ENCODE assay signal across 16 cellular contexts in the genomic region with DNA sequence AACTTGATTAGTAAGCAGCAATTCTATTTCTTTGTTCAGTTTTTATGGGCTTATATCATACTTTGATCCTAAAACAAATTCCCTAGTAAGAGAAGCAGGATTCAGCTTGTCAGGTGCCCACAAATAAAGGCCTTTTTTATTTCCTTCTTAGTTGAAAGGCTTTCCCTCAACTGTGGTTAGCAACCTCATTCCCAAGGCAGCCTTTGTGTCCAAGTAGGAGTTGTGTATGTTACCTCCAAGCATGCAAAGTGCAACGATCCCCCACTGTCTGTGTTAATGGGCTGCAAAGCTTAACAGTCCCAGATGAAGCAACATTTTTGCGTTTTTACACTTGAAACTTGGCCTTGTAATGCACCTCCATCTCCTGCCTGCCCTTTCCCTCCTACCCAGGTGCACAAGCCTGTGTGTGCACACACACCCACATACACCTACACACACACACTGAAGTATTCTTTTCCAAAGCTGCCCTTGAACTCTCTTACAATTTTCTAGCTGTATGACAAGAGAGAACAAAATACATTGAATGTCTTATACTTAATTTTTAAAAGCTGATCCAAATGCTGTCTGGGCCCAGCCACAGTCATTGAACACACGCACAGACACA.
DNase-seq lines count a peak whose midpoint lies in the region; ATAC-seq and TF ChIP-seq lines count a peak whose summit lies in the region.
"Had no signal": no experiment of that assay in that cellular context is flagged by ENCODE, and none has a peak within 500 bp of the region (broad histone marks: within the 10 kb centered on the region; RNA-seq: fewer than 3 reads in every experiment).

No MANE protein-coding gene starts in this region.

- H3K9ac ChIP-seq in trophoblast cell (ENCODE audit: low read length), result no peak overlapping the region

- no peaks in the 10 kb centered on the region for H3K9me3 ChIP-seq in trophoblast cell (ENCODE audit: insufficient read depth, low read depth, low read length)
- no peaks in the 10 kb centered on the region for H3K9me3 ChIP-seq in lower lobe of right lung
- H3K9me3 ChIP-seq: colonic mucosa, tibial artery had no signal

- H3K23ac ChIP-seq in trophoblast cell (ENCODE audit: low read length), result no peak overlapping the region

- H2BK5ac ChIP-seq in trophoblast cell (ENCODE audit: low read depth, low read length, poor library complexity), result peak overlapping the region; percentile 96

- H3K36me3 ChIP-seq in trophoblast cell (ENCODE audit: control insufficient read depth in 1 of 2, insufficient read depth in 2 of 2, low read length in 2 of 2) (no peaks in the 10 kb centered on the region), lower lobe of right lung (no peaks in the 10 kb centered on the region)
- H3K36me3 ChIP-seq: colonic mucosa, esophagus muscularis mucosa, tibial artery had no signal

- H2BK12ac ChIP-seq in trophoblast cell (ENCODE audit: low read length), result peak overlapping the region; percentile 93

- H3K27ac ChIP-seq in trophoblast cell (ENCODE audit: low read depth, low read length) (peak overlapping the region; percentile 85), lower lobe of right lung (no peak overlapping the region)
- H3K27ac ChIP-seq: colonic mucosa, tibial artery had no signal

- H3K79me2 ChIP-seq in trophoblast cell (ENCODE audit: control insufficient read depth, insufficient read depth, low read length, poor library complexity), result peaks cover 4% of the 10 kb centered on the region

- no peak overlapping the region for H2AFZ ChIP-seq in trophoblast cell (ENCODE audit: insufficient read depth, low read length, poor library complexity)

- no peak overlapping the region for H3K4me2 ChIP-seq in trophoblast cell (ENCODE audit: low read length)

- H2AK5ac ChIP-seq in trophoblast cell (ENCODE audit: low read length), result no peak overlapping the region

- H3K18ac ChIP-seq in trophoblast cell (ENCODE audit: low read length), result no peak overlapping the region

- H3K14ac ChIP-seq in trophoblast cell (ENCODE audit: low read length), result peak overlapping the region; percentile 46

- H3K4me3 ChIP-seq in fibroblast of the aortic adventitia (ENCODE audit: low read depth, low read length), result no peak overlapping the region
- no peak overlapping the region for H3K4me3 ChIP-seq in trophoblast cell (ENCODE audit: low read depth, low read length)
- H3K4me3 ChIP-seq in lower lobe of right lung, result no peak overlapping the region
- H3K4me3 ChIP-seq: colonic mucosa, esophagus muscularis mucosa, tibial artery had no signal

- H4K12ac ChIP-seq in trophoblast cell (ENCODE audit: low read depth, low read length), result no peak overlapping the region

- H3K4me1 ChIP-seq in trophoblast cell (ENCODE audit: control insufficient read depth in 1 of 2, insufficient read depth in 2 of 2, low read length in 2 of 2) (peaks cover 11 to 16% of the 10 kb centered on the region in 2 experiments), lower lobe of right lung (no peaks in the 10 kb centered on the region)
- H3K4me1 ChIP-seq: colonic mucosa, tibial artery had no signal

- intact Hi-C loops in lower lobe of right lung (cut with DNase I), result no loop called here

- H4K8ac ChIP-seq in trophoblast cell (ENCODE audit: low read depth, low read length), result peak overlapping the region; percentile 13

- H4K91ac ChIP-seq in trophoblast cell (ENCODE audit: low read depth, low read length), result peak overlapping the region; percentile 99

- peaks cover 17% of the 10 kb centered on the region for H3K79me1 ChIP-seq in trophoblast cell (ENCODE audit: low read length)

- peak overlapping the region; percentile 95 for H2BK120ac ChIP-seq in trophoblast cell (ENCODE audit: insufficient read depth, low read length, poor library complexity)

- ATAC-seq in HG02759 (IDR thresholded peaks at IDR 0.05; ENCODE audit: unreplicated experiment), result no peak
- ATAC-seq in HG02798 (IDR thresholded peaks at IDR 0.05; ENCODE audit: poor library complexity, unreplicated experiment), result no peak
- no peak for ATAC-seq in lower lobe of right lung
- ATAC-seq: activated CD4-positive, alpha-beta T cell treated with anti-CD3 and anti-CD28 coated beads for 36 hours had no signal

- no CpG with 5 or more reads among the region's 3 CpGs for WGBS in trophoblast cell (ENCODE audit: extremely low coverage, insufficient coverage, insufficient read length)

- no peak overlapping the region for H3K4ac ChIP-seq in trophoblast cell (ENCODE audit: low read depth, low read length)

- H3K27me3 ChIP-seq in trophoblast cell (ENCODE audit: insufficient read depth, low read length) (no peaks in the 10 kb centered on the region), lower lobe of right lung (ENCODE audit: low read depth) (no peaks in the 10 kb centered on the region)
- H3K27me3 ChIP-seq: colonic mucosa, esophagus muscularis mucosa, tibial artery had no signal

- peak; percentile 43 for DNase-seq in H4 (ENCODE audit: low spot score)
- peak; percentile 86 for DNase-seq in amniotic epithelial cell (ENCODE audit: low read depth)
- DNase-seq in fibroblast of the aortic adventitia (ENCODE audit: low read depth), result peak; percentile 62
- no peak for DNase-seq in trophoblast cell
- no peak for DNase-seq in NCI-H1092 (lab: John Stamatoyannopoulos, UW)
- no peak for DNase-seq in lower lobe of right lung
- DNase-seq: activated CD4-positive, alpha-beta T cell treated with anti-CD3 and anti-CD28 coated beads for 36 hours; C1 segment of cervical spinal cord; colonic mucosa; DMS79; NCI-H1417; NCI-H510A; tibial artery had no signal

- TF ChIP-seq CTCF in fibroblast of the aortic adventitia (IDR thresholded peaks at IDR 0.05; ENCODE audit: insufficient read depth, low read length), result no peak
- TF ChIP-seq CTCF in lower lobe of right lung (IDR thresholded peaks at IDR 0.05), result no peak

Comparison
In these comparisons a context has a peak if more than half of its experiments do, and no peak if none do; other contexts are left out.
1. DNase-seq: peak in H4 (single experiment), amniotic epithelial cell (single experiment) and fibroblast of the aortic adventitia (single experiment); none in trophoblast cell (0 of 2), NCI-H1092 (single experiment) and lower lobe of right lung (single experiment).